In genomic region chr10:100790761-100791208, GRCh38 we compare ENCODE assay signal across 26 cellular contexts. TPM values are rescaled to one million over a fixed set of nuclear protein-coding genes. Genes with fewer than 3 reads are reported as not detected.
DNase-seq lines count a peak whose midpoint lies in the region; ATAC-seq, FAIRE-seq and TF ChIP-seq lines count a peak whose summit lies in the region.
"Had no signal": no experiment of that assay in that cellular context is flagged by ENCODE, and none has a peak within 500 bp of the region (broad histone marks: within the 10 kb centered on the region; RNA-seq: fewer than 3 reads in every experiment).

No MANE protein-coding gene starts in this region.

- peaks cover 66% of the 10 kb centered on the region for H3K4me1 Mint-ChIP-seq in nephron
- peaks cover 28% of the 10 kb centered on the region for H3K4me1 Mint-ChIP-seq in endodermal cell
- H3K4me1 Mint-ChIP-seq: CD4-positive, alpha-beta memory T cell had no signal

- TF ChIP-seq CTCF in choroid plexus epithelial cell (conservative IDR thresholded peaks at IDR 0.05; ENCODE audit: low read depth, low read length) (no peak), nephron (IDR thresholded peaks at IDR 0.05; ENCODE audit: unreplicated experiment in 3 of 3) (no peak), upper lobe of right lung (IDR thresholded peaks at IDR 0.05) (no peak), transverse colon (IDR thresholded peaks at IDR 0.05) (no peak), endodermal cell (conservative IDR thresholded peaks at IDR 0.05) (no peak)

- intact Hi-C loops in upper lobe of right lung (cut with DNase I) = no loop called here
- intact Hi-C loops in transverse colon (cut with DNase I; ENCODE audit: low total_unique reads) = no loop called here

- H3K9me3 Mint-ChIP-seq in nephron (no peaks in the 10 kb centered on the region), endodermal cell (no peaks in the 10 kb centered on the region)
- H3K9me3 Mint-ChIP-seq: CD4-positive, alpha-beta memory T cell; H9; HFFc6 had no signal

- no peak for TF ChIP-seq POLR2A in transverse colon (IDR thresholded peaks at IDR 0.05)

- H3K36me3 ChIP-seq in upper lobe of right lung (no peaks in the 10 kb centered on the region), transverse colon (no peaks in the 10 kb centered on the region), endodermal cell (ENCODE audit: control insufficient read depth, insufficient read depth, low read length) (no peaks in the 10 kb centered on the region)
- H3K36me3 ChIP-seq: BLaER1 treated with 17β-estradiol and CSF1 and Interleukin-3, amounts not matched to agents 10 nM and 100 nM had no signal

- H3K36me3 Mint-ChIP-seq in nephron (ENCODE audit: low read depth) (peaks cover 25% of the 10 kb centered on the region), endodermal cell (ENCODE audit: low read depth) (no peaks in the 10 kb centered on the region)
- H3K36me3 Mint-ChIP-seq: CD4-positive, alpha-beta memory T cell had no signal

- peak overlapping the region; percentile 55 to 87 (median 76) for H3K27ac Mint-ChIP-seq in nephron
- no peak overlapping the region for H3K27ac Mint-ChIP-seq in endodermal cell
- H3K27ac Mint-ChIP-seq: CD4-positive, alpha-beta memory T cell; H9; HFFc6 had no signal

- peaks cover 14% of the 10 kb centered on the region for H3K27me3 ChIP-seq in upper lobe of right lung
- peaks cover 30% of the 10 kb centered on the region for H3K27me3 ChIP-seq in transverse colon
- peaks cover 65% of the 10 kb centered on the region for H3K27me3 ChIP-seq in endodermal cell (ENCODE audit: control insufficient read depth, insufficient read depth, low read length, poor library complexity, severe bottlenecking)
- H3K27me3 ChIP-seq: BLaER1 treated with 17β-estradiol and CSF1 and Interleukin-3, amounts not matched to agents 10 nM and 100 nM had no signal

- H3K4me3 Mint-ChIP-seq in nephron = peak overlapping the region in 1 of 3 experiments; percentile 4
- no peak overlapping the region for H3K4me3 Mint-ChIP-seq in endodermal cell
- H3K4me3 Mint-ChIP-seq: CD4-positive, alpha-beta memory T cell; H9; HFFc6 had no signal

- H3K27ac ChIP-seq in upper lobe of right lung = no peak overlapping the region
- H3K27ac ChIP-seq in transverse colon = no peak overlapping the region
- H3K27ac ChIP-seq in endodermal cell (ENCODE audit: low read depth, low read length) = no peak overlapping the region
- H3K27ac ChIP-seq: BLaER1 treated with 17β-estradiol and CSF1 and Interleukin-3, amounts not matched to agents 10 nM and 100 nM; PC-9 had no signal

- no peak overlapping the region for H3K9ac ChIP-seq in endodermal cell (ENCODE audit: extremely low read depth, low read length, poor library complexity, severe bottlenecking)
- H3K9ac ChIP-seq: BLaER1 treated with 17β-estradiol and CSF1 and Interleukin-3, amounts not matched to agents 10 nM and 100 nM had no signal

- no peak for TF ChIP-seq EP300 in transverse colon (IDR thresholded peaks at IDR 0.05; ENCODE audit: low read depth)

- DNase-seq in NCI-H526 (lab: John Stamatoyannopoulos, UW) (peak; percentile 14 to 22), choroid plexus epithelial cell (ENCODE audit: low read depth) (peak; percentile 7), upper lobe of right lung (peak; percentile 34), HTR-8/SVneo (ENCODE audit: insufficient read length, low spot score) (no peak), transverse colon (no peak), endodermal cell (no peak)
- DNase-seq: ACHN; Calu3; CD4-positive, alpha-beta memory T cell; DMS153; GDM1; H9; HFFc6; KBM-7; MM.1S; NCI-H1048; NCI-H1417 treated with DMSO at 0.1 percent for 48 hours; NCI-H187; NCI-H446 treated with DMSO at 0.1 percent for 48 hours; NCI-H748 treated with DMSO at 0.1 percent for 48 hours; PC-9; RPMI8226; SHP77 had no signal

- no peak for ATAC-seq in upper lobe of right lung

- in situ Hi-C loops in transverse colon (cut with MboI; ENCODE audit: low pct_ligation_motif_present in 1 of 4, low pct_unique_long_range_greater_than_20kb in 1 of 4, low sequenced_read_pairs in 3 of 4) = no loop called here

- no peak for FAIRE-seq in HTR-8/SVneo (lab: Jason Lieb, UNC)

- H3K9me3 ChIP-seq in upper lobe of right lung = no peaks in the 10 kb centered on the region
- no peaks in the 10 kb centered on the region for H3K9me3 ChIP-seq in transverse colon
- no peaks in the 10 kb centered on the region for H3K9me3 ChIP-seq in endodermal cell (ENCODE audit: control insufficient read depth, low read length)
- H3K9me3 ChIP-seq: BLaER1 treated with 17β-estradiol and CSF1 and Interleukin-3, amounts not matched to agents 10 nM and 100 nM had no signal

- H3K27me3 Mint-ChIP-seq in nephron (ENCODE audit: low read depth) = peaks cover 17% of the 10 kb centered on the region
- peaks cover 87% of the 10 kb centered on the region for H3K27me3 Mint-ChIP-seq in endodermal cell (ENCODE audit: insufficient read depth)

- no peak overlapping the region for H3K4me3 ChIP-seq in choroid plexus epithelial cell (ENCODE audit: low read depth, low read length)
- no peak overlapping the region for H3K4me3 ChIP-seq in upper lobe of right lung
- no peak overlapping the region for H3K4me3 ChIP-seq in transverse colon
- no peak overlapping the region for H3K4me3 ChIP-seq in endodermal cell (ENCODE audit: low read length)
- H3K4me3 ChIP-seq: BLaER1 treated with 17β-estradiol and CSF1 and Interleukin-3, amounts not matched to agents 10 nM and 100 nM; PC-9 had no signal

- 44% methylated on average over 7 of the region's 7 CpGs; no CpG with 5 or more reads in 1 of the 2 donors for WGBS in transverse colon (ENCODE audit: low coverage in 1 of 2), 2 donors
- WGBS in endodermal cell (ENCODE audit: insufficient coverage in 1 of 2, insufficient read length in 1 of 2), 2 experiments = 68 to 77% methylated on average over 3 to 7 of the region's 7 CpGs

- H3K4me1 ChIP-seq in upper lobe of right lung = no peaks in the 10 kb centered on the region
- no peaks in the 10 kb centered on the region for H3K4me1 ChIP-seq in transverse colon
- H3K4me1 ChIP-seq in endodermal cell (ENCODE audit: control insufficient read depth, insufficient read depth, low read length) = peaks cover 7% of the 10 kb centered on the region

RNA-seq across cellular contexts. Expression of gene PAX2, which starts 45.4 kb away (rescaled TPM):
- not detected for total RNA-seq in upper lobe of right lung
- total RNA-seq in transverse colon = not detected
- under 1 TPM; 0.93 to 0.99 TPM for total RNA-seq in endodermal cell
- 3.0 TPM for polyA plus RNA-seq in endodermal cell (2013, experiment 1 of 2)
- 3.6 TPM for polyA plus RNA-seq in endodermal cell (2013, experiment 2 of 2)
- total RNA-seq: Calu3; CD4-positive, alpha-beta memory T cell; Daoy; H9; HFFc6; PC-9 had no signal
- polyA plus RNA-seq: CD4-positive, alpha-beta memory T cell had no signal

Comparison
In these comparisons a context has a peak if more than half of its experiments do, and no peak if none do; other contexts are left out.
1. DNase-seq: peak in NCI-H526 (2 of 2), choroid plexus epithelial cell (single experiment) and upper lobe of right lung (single experiment); none in HTR-8/SVneo (single experiment), transverse colon (single experiment) and endodermal cell (single experiment).